ENCODE assay signal across 30 cellular contexts in the genomic region with DNA sequence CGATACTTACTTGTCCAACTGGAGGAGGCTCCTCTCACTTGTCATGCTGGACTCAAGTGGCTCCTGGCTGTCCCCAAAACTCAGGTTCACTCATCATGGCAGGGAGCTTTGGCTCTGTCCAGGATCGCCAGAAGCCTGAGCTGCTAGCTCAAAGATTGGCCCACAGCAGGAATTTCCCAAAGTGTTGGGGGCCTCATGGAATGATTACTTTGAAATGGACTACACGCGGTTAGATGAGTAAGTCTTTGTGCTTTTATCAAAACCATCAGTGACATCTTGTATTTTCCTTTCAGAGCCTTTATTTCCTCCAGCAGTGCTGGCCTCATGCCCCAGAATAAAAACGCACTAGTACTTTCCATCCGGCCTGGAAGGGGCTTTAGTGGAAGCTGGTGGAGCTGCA. TPM values are rescaled to one million over a fixed set of nuclear protein-coding genes. Genes with fewer than 3 reads are reported as not detected.
DNase-seq lines count a peak whose midpoint lies in the region; ATAC-seq, FAIRE-seq and TF ChIP-seq lines count a peak whose summit lies in the region.
"Had no signal": no experiment of that assay in that cellular context is flagged by ENCODE, and none has a peak within 500 bp of the region (broad histone marks: within the 10 kb centered on the region; RNA-seq: fewer than 3 reads in every experiment).

No MANE protein-coding gene starts in this region.

- ATAC-seq in HepG2: no peak
- ATAC-seq in right lobe of liver: no peak
- no peak for ATAC-seq in GM21723 (IDR thresholded peaks at IDR 0.05; ENCODE audit: unreplicated experiment)
- ATAC-seq in stimulated activated naive CD8-positive, alpha-beta T cell treated with anti-CD3 and anti-CD28 coated beads, Interleukin-15, amount 100 ng/mL, for 72 hours: no peak
- no peak for ATAC-seq in activated CD8-positive, alpha-beta T cell treated with anti-CD3 and anti-CD28 coated beads for 36 hours
- ATAC-seq: heart left ventricle, left cardiac atrium, psoas muscle had no signal

- H2BK120ac ChIP-seq in H1 (replicated peaks; ENCODE audit: low read depth, low read length): no peak overlapping the region

- H4K8ac ChIP-seq in H1 (ENCODE audit: extremely low read depth, insufficient read depth, low read length): no peak overlapping the region

- H3K79me1 ChIP-seq in H1 (ENCODE audit: low read depth, low read length): no peaks in the 10 kb centered on the region

- no peak overlapping the region for H3K4ac ChIP-seq in H1 (replicated peaks; ENCODE audit: insufficient read length, low read depth, low read length)

- TF ChIP-seq RAD21 in HepG2 (CRISPR knock-in tag; IDR thresholded peaks at IDR 0.05) (no peak), H1 (IDR thresholded peaks at IDR 0.05 in 1 of 2, conservative IDR thresholded peaks at IDR 0.05 in 1 of 2; ENCODE audit: low read depth in 2 of 2, low read length in 2 of 2) (no peak)

- in situ Hi-C loops in HepG2 (cut with HindIII; ENCODE audit: extremely low pct_ligation_motif_present, low pct_unique_long_range_greater_than_20kb): no loop called here

- H2AFZ ChIP-seq in HepG2 (ENCODE audit: low read length) (no peak overlapping the region), H1 (ENCODE audit: low read length) (no peak overlapping the region)

- H3K4me1 ChIP-seq in HepG2 (ENCODE audit: insufficient read depth, low read length) (peaks cover 22% of the 10 kb centered on the region), right lobe of liver (no peaks in the 10 kb centered on the region), H1 (replicated peaks in 1 of 4; ENCODE audit: control insufficient read depth in 3 of 4, insufficient read depth in 4 of 4, low read length in 3 of 4) (peaks cover 0 to 11% (median 7%) of the 10 kb centered on the region in 4 experiments; a peak in 5 of 7 replicates)
- H3K4me1 ChIP-seq: adrenal gland, BE2C, psoas muscle had no signal

- no peak overlapping the region for H2BK12ac ChIP-seq in H1 (ENCODE audit: low read depth, low read length)

- no peak overlapping the region for H4K5ac ChIP-seq in H1 (ENCODE audit: insufficient read length, low read depth, low read length)

- peaks cover 4% of the 10 kb centered on the region; the same call in 1 of the 2 replicates for H3K23me2 ChIP-seq in H1 (ENCODE audit: low read depth, low read length)

- DNase-seq in HepG2 (ENCODE audit: low spot score): peak; percentile 43
- no peak for DNase-seq in right lobe of liver
- DNase-seq in SW480 (ENCODE audit: low spot score): peak; percentile 28
- DNase-seq in H1 (ENCODE audit: low read depth in 1 of 2, low spot score in 2 of 2): no peak
- DNase-seq in stimulated activated naive CD8-positive, alpha-beta T cell treated with anti-CD3 and anti-CD28 coated beads, Interleukin-15, amount 100 ng/mL, for 72 hours: no peak
- no peak for DNase-seq in activated CD8-positive, alpha-beta T cell treated with anti-CD3 and anti-CD28 coated beads for 36 hours
- DNase-seq in activated T-helper 1 cell treated with anti-CD3 and anti-CD28 coated beads, Interleukin-12 subunit alpha, Interleukin-12 subunit beta, Interleukin-2, Interleukin-4 antibody, amounts not matched to agents 30 ng/mL and 10 ng/mL and 1 ng/mL, durations not matched to agents 14 hours and 24 hours and 36 hours (ENCODE audit: low spot score): no peak
- DNase-seq: activated CD4-positive, alpha-beta memory T cell treated with anti-CD3 and anti-CD28 coated beads, Interleukin-2, amount 10 ng/mL, durations not matched to agents 7 days and 5 days; activated CD4-positive, CD25-positive, alpha-beta regulatory T cell treated with anti-CD3 and anti-CD28 coated beads, Interleukin-2, amount 50 U/mL, for 72 hours; activated gamma-delta T cell treated with Interleukin-2 at 50 U/mL for 16 hours; adrenal gland; BE2C; caudate nucleus; COR-L47; left cardiac atrium; MM.1S; NCI-H1417 treated with DMSO at 0.1 percent for 48 hours; NCI-H2107; NCI-H446 treated with DMSO at 0.1 percent for 48 hours; OCI-M1; psoas muscle; SHP77; SW 1271; upper lobe of left lung had no signal

- POLR2A ChIA-PET in HepG2 (lab: Yijun Ruan, JAX): interaction anchor here (0.7 kb wide), 1 partner anchor 11 kb away, joined by 3 read pairs; no protein-coding TSS in a partner anchor
- POLR2A ChIA-PET in H1 (lab: Charles Lee; ENCODE audit: partially characterized antibody): interaction anchor here (1.0 kb wide), 1 partner anchor 70 kb away, joined by 3 read pairs; no protein-coding TSS in a partner anchor
- POLR2A ChIA-PET in activated CD8-positive, alpha-beta T cell treated with anti-CD3 and anti-CD28 coated beads for 36 hours (lab: Charles Lee): no interaction called here

- TF ChIP-seq POLR2A in HepG2 (IDR thresholded peaks at IDR 0.05; ENCODE audit: insufficient read depth in 1 of 2, low read depth in 2 of 2, low read length in 2 of 2) (no peak), right lobe of liver (IDR thresholded peaks at IDR 0.05) (no peak), H1 (IDR thresholded peaks at IDR 0.05; ENCODE audit: control extremely low read depth in 1 of 2, low read depth in 2 of 2, low read length in 2 of 2) (no peak)

- H4K91ac ChIP-seq in H1 (replicated peaks; ENCODE audit: insufficient read length, low read length): no peak overlapping the region

- H3K79me2 ChIP-seq in HepG2 (ENCODE audit: insufficient read depth, low read length) (no peaks in the 10 kb centered on the region), H1 (ENCODE audit: control insufficient read depth in 1 of 2, insufficient read depth in 2 of 2, low read length in 2 of 2) (no peaks in the 10 kb centered on the region)

- H3K18ac ChIP-seq in H1 (ENCODE audit: extremely low read depth, low read length): no peak overlapping the region

- H3K4me3 ChIP-seq in HepG2 (replicated peaks in 1 of 3; ENCODE audit: insufficient read depth in 1 of 3, low read depth in 2 of 3, low read length in 3 of 3) (no peak overlapping the region), right lobe of liver (no peak overlapping the region), H1 (ENCODE audit: extremely low read depth in 1 of 4, insufficient read depth in 2 of 4, low read depth in 3 of 4, low read length in 4 of 4) (no peak overlapping the region)
- H3K4me3 ChIP-seq: adrenal gland, heart left ventricle, psoas muscle, upper lobe of left lung had no signal

- TF ChIP-seq EP300 in HepG2 (IDR thresholded peaks at IDR 0.05; ENCODE audit: low read depth in 2 of 2, low read length in 2 of 2) (no peak), HepG2 (CRISPR knock-in tag; IDR thresholded peaks at IDR 0.05; ENCODE audit: borderline replicate concordance) (no peak), H1 (IDR thresholded peaks at IDR 0.05; ENCODE audit: borderline replicate concordance in 1 of 2, low read depth in 2 of 2, low read length in 2 of 2) (no peak)

- H3K56ac ChIP-seq in H1 (replicated peaks; ENCODE audit: insufficient read length, low read depth, low read length): no peak overlapping the region

- H2BK20ac ChIP-seq in H1 (ENCODE audit: low read length): no peak overlapping the region

- 0 out of 2 replicates have a peak overlapping the region, but pooled peaks have one; percentile 35 for H2BK15ac ChIP-seq in H1 (ENCODE audit: low read length)

- H3K9ac ChIP-seq in HepG2 (ENCODE audit: insufficient read depth, low read depth, low read length): no peak overlapping the region
- H3K9ac ChIP-seq in H1 (replicated peaks in 1 of 4; ENCODE audit: extremely low read depth in 1 of 4, low read depth in 3 of 4, low read length in 3 of 4): no peak overlapping the region

- H3K4me1 Mint-ChIP-seq in stimulated activated naive CD8-positive, alpha-beta T cell treated with anti-CD3 and anti-CD28 coated beads, Interleukin-15, amount 100 ng/mL, for 72 hours: no peaks in the 10 kb centered on the region
- no peaks in the 10 kb centered on the region for H3K4me1 Mint-ChIP-seq in activated CD8-positive, alpha-beta T cell treated with anti-CD3 and anti-CD28 coated beads for 36 hours (ENCODE audit: low read depth)
- H3K4me1 Mint-ChIP-seq in activated T-helper 1 cell treated with anti-CD3 and anti-CD28 coated beads, Interleukin-12 subunit alpha, Interleukin-12 subunit beta, Interleukin-2, Interleukin-4 antibody, amounts not matched to agents 30 ng/mL and 10 ng/mL and 1 ng/mL, durations not matched to agents 14 hours and 24 hours and 36 hours (ENCODE audit: low read depth): no peaks in the 10 kb centered on the region
- H3K4me1 Mint-ChIP-seq: activated CD4-positive, alpha-beta memory T cell treated with anti-CD3 and anti-CD28 coated beads, Interleukin-2, amount 10 ng/mL, durations not matched to agents 7 days and 5 days had no signal

- H3K36me3 ChIP-seq in HepG2 (replicated peaks in 1 of 2; ENCODE audit: control insufficient read depth in 1 of 2, insufficient read depth in 2 of 2, low read length in 2 of 2) (no peaks in the 10 kb centered on the region), right lobe of liver (no peaks in the 10 kb centered on the region), H1 (ENCODE audit: control insufficient read depth in 2 of 4, insufficient read depth in 4 of 4, low read length in 3 of 4) (no peaks in the 10 kb centered on the region)
- H3K36me3 ChIP-seq: adrenal gland, BE2C, heart left ventricle, neutrophil, upper lobe of left lung had no signal

- BruUV-seq in HepG2 (replicated peaks; lab: Mats Ljungman, UMichigan): no TSS peak

- intact Hi-C loops in HepG2 (cut with micrococcal nuclease; ENCODE audit: unreplicated experiment): no loop called here
- intact Hi-C loops in right lobe of liver (cut with DNase I): no loop called here
- intact Hi-C loops in activated CD8-positive, alpha-beta T cell treated with anti-CD3 and anti-CD28 coated beads for 36 hours (cut with micrococcal nuclease): no loop called here
- intact Hi-C loops in activated T-helper 1 cell treated with anti-CD3 and anti-CD28 coated beads, Interleukin-12 subunit alpha, Interleukin-12 subunit beta, Interleukin-2, Interleukin-4 antibody, amounts not matched to agents 30 ng/mL and 10 ng/mL and 1 ng/mL, durations not matched to agents 14 hours and 24 hours and 36 hours (cut with micrococcal nuclease): no loop called here

- CTCF ChIA-PET in HepG2 (lab: Yijun Ruan, JAX; ENCODE audit: low intra/inter-chr PET ratio, low total read pairs) (no interaction called here), H1 (lab: Charles Lee; ENCODE audit: partially characterized antibody) (interaction anchor here (0.9 to 2.8 kb wide), 4 partner anchors 15 to 113 kb away, joined by 3 to 13 read pairs (median 6); no protein-coding TSS in a partner anchor)
- CTCF ChIA-PET in activated CD8-positive, alpha-beta T cell treated with anti-CD3 and anti-CD28 coated beads for 36 hours (lab: Charles Lee): interaction anchor here (3.0 kb wide), 1 partner anchor 113 kb away, joined by 13 read pairs; no protein-coding TSS in a partner anchor

- H3K4me2 ChIP-seq in HepG2 (ENCODE audit: low read depth, low read length): no peak overlapping the region; the same call in 1 of the 2 replicates
- H3K4me2 ChIP-seq in H1 (ENCODE audit: insufficient read depth in 1 of 2, low read depth in 2 of 2, low read length in 2 of 2): no peak overlapping the region

- peaks cover 39% of the 10 kb centered on the region for H3K27me3 Mint-ChIP-seq in stimulated activated naive CD8-positive, alpha-beta T cell treated with anti-CD3 and anti-CD28 coated beads, Interleukin-15, amount 100 ng/mL, for 72 hours
- H3K27me3 Mint-ChIP-seq in activated CD8-positive, alpha-beta T cell treated with anti-CD3 and anti-CD28 coated beads for 36 hours: peaks cover 16% of the 10 kb centered on the region
- H3K27me3 Mint-ChIP-seq in activated T-helper 1 cell treated with anti-CD3 and anti-CD28 coated beads, Interleukin-12 subunit alpha, Interleukin-12 subunit beta, Interleukin-2, Interleukin-4 antibody, amounts not matched to agents 30 ng/mL and 10 ng/mL and 1 ng/mL, durations not matched to agents 14 hours and 24 hours and 36 hours (ENCODE audit: insufficient read depth): peaks cover 25% of the 10 kb centered on the region

- no peak overlapping the region for H3K27ac ChIP-seq in HepG2 (ENCODE audit: extremely low read length, insufficient read depth, low read length)
- H3K27ac ChIP-seq in right lobe of liver: no peak overlapping the region
- no peak overlapping the region for H3K27ac ChIP-seq in H1 (ENCODE audit: low read depth, low read length)
- H3K27ac ChIP-seq: adrenal gland, heart left ventricle, neutrophil, psoas muscle, upper lobe of left lung had no signal

- FAIRE-seq in HepG2 (lab: Jason Lieb, UNC): peak; percentile 12
- FAIRE-seq in H1 (lab: Jason Lieb, UNC): no peak
- FAIRE-seq: A204.1, endometrium, GM12891 had no signal

- H3K27ac Mint-ChIP-seq in stimulated activated naive CD8-positive, alpha-beta T cell treated with anti-CD3 and anti-CD28 coated beads, Interleukin-15, amount 100 ng/mL, for 72 hours: no peak overlapping the region
- H3K27ac Mint-ChIP-seq in activated CD8-positive, alpha-beta T cell treated with anti-CD3 and anti-CD28 coated beads for 36 hours: no peak overlapping the region
- H3K27ac Mint-ChIP-seq in activated T-helper 1 cell treated with anti-CD3 and anti-CD28 coated beads, Interleukin-12 subunit alpha, Interleukin-12 subunit beta, Interleukin-2, Interleukin-4 antibody, amounts not matched to agents 30 ng/mL and 10 ng/mL and 1 ng/mL, durations not matched to agents 14 hours and 24 hours and 36 hours: no peak overlapping the region
- H3K27ac Mint-ChIP-seq: activated CD4-positive, alpha-beta memory T cell treated with anti-CD3 and anti-CD28 coated beads, Interleukin-2, amount 10 ng/mL, durations not matched to agents 7 days and 5 days had no signal

- H4K20me1 ChIP-seq in HepG2 (ENCODE audit: insufficient read depth, low read length): no peaks in the 10 kb centered on the region
- H4K20me1 ChIP-seq in H1 (replicated peaks in 1 of 2; ENCODE audit: control insufficient read depth in 1 of 2, insufficient read depth in 2 of 2, low read length in 2 of 2): no peaks in the 10 kb centered on the region

- H3K9me3 ChIP-seq in HepG2 (ENCODE audit: low read length) (no peaks in the 10 kb centered on the region), right lobe of liver (no peaks in the 10 kb centered on the region), H1 (ENCODE audit: insufficient read depth in 2 of 2, low read depth in 1 of 2, low read length in 1 of 2) (no peaks in the 10 kb centered on the region)
- H3K9me3 ChIP-seq: adrenal gland, BE2C, heart left ventricle, neutrophil, psoas muscle, upper lobe of left lung had no signal

- H3K36me3 Mint-ChIP-seq in activated CD8-positive, alpha-beta T cell treated with anti-CD3 and anti-CD28 coated beads for 36 hours (ENCODE audit: low read depth): no peaks in the 10 kb centered on the region
- H3K36me3 Mint-ChIP-seq in activated T-helper 1 cell treated with anti-CD3 and anti-CD28 coated beads, Interleukin-12 subunit alpha, Interleukin-12 subunit beta, Interleukin-2, Interleukin-4 antibody, amounts not matched to agents 30 ng/mL and 10 ng/mL and 1 ng/mL, durations not matched to agents 14 hours and 24 hours and 36 hours (ENCODE audit: low read depth): no peaks in the 10 kb centered on the region

- H3K14ac ChIP-seq in H1 (ENCODE audit: insufficient read length): no peak overlapping the region

- WGBS in HepG2 (ENCODE audit: low lambda C conversion rate): 17% methylated on average over 4 of the region's 6 CpGs
- WGBS in right lobe of liver (ENCODE audit: insufficient coverage, low coverage, low lambda C conversion rate, missing lambda C conversion rate): 53% methylated on average over 5 of the region's 6 CpGs
- WGBS in H1 (ENCODE audit: extremely low coverage in 1 of 2, insufficient coverage in 1 of 2, insufficient read length in 1 of 2, insufficient replicate concordance in 2 of 2, low coverage in 1 of 2, low lambda C conversion rate in 2 of 2, missing lambda C conversion rate in 1 of 2), 2 experiments: 91% methylated on average over 6 of the region's 6 CpGs; no CpG with 5 or more reads in 1 of the 2 experiments

- no peak overlapping the region for H2BK5ac ChIP-seq in H1 (ENCODE audit: low read depth, low read length)

- H3K23ac ChIP-seq in H1 (ENCODE audit: insufficient read length): no peak overlapping the region

- H3K4me3 Mint-ChIP-seq in stimulated activated naive CD8-positive, alpha-beta T cell treated with anti-CD3 and anti-CD28 coated beads, Interleukin-15, amount 100 ng/mL, for 72 hours: no peak overlapping the region
- H3K4me3 Mint-ChIP-seq in activated CD8-positive, alpha-beta T cell treated with anti-CD3 and anti-CD28 coated beads for 36 hours: no peak overlapping the region
- H3K4me3 Mint-ChIP-seq in activated T-helper 1 cell treated with anti-CD3 and anti-CD28 coated beads, Interleukin-12 subunit alpha, Interleukin-12 subunit beta, Interleukin-2, Interleukin-4 antibody, amounts not matched to agents 30 ng/mL and 10 ng/mL and 1 ng/mL, durations not matched to agents 14 hours and 24 hours and 36 hours: no peak overlapping the region
- H3K4me3 Mint-ChIP-seq: activated CD4-positive, alpha-beta memory T cell treated with anti-CD3 and anti-CD28 coated beads, Interleukin-2, amount 10 ng/mL, durations not matched to agents 7 days and 5 days had no signal

- no peak overlapping the region for H2AK5ac ChIP-seq in H1 (ENCODE audit: low read depth, low read length)

- H3K9me3 Mint-ChIP-seq in stimulated activated naive CD8-positive, alpha-beta T cell treated with anti-CD3 and anti-CD28 coated beads, Interleukin-15, amount 100 ng/mL, for 72 hours: no peaks in the 10 kb centered on the region
- H3K9me3 Mint-ChIP-seq in activated CD8-positive, alpha-beta T cell treated with anti-CD3 and anti-CD28 coated beads for 36 hours: no peaks in the 10 kb centered on the region
- no peaks in the 10 kb centered on the region for H3K9me3 Mint-ChIP-seq in activated T-helper 1 cell treated with anti-CD3 and anti-CD28 coated beads, Interleukin-12 subunit alpha, Interleukin-12 subunit beta, Interleukin-2, Interleukin-4 antibody, amounts not matched to agents 30 ng/mL and 10 ng/mL and 1 ng/mL, durations not matched to agents 14 hours and 24 hours and 36 hours
- H3K9me3 Mint-ChIP-seq: activated CD4-positive, alpha-beta memory T cell treated with anti-CD3 and anti-CD28 coated beads, Interleukin-2, amount 10 ng/mL, durations not matched to agents 7 days and 5 days had no signal

- H3K27me3 ChIP-seq in HepG2 (ENCODE audit: control insufficient read depth in 1 of 2, insufficient read depth in 2 of 2, low read length in 2 of 2) (peaks cover 11 to 84% of the 10 kb centered on the region in 2 experiments; a peak in 3 of 5 replicates), right lobe of liver (no peaks in the 10 kb centered on the region), H1 (replicated peaks in 1 of 4; ENCODE audit: control insufficient read depth in 3 of 4, extremely low read depth in 1 of 4, insufficient read depth in 3 of 4, low read length in 3 of 4) (peaks cover 0 to 8% (median 0%) of the 10 kb centered on the region in 4 experiments; a peak in 3 of 7 replicates)
- H3K27me3 ChIP-seq: BE2C had no signal

- TF ChIP-seq CTCF in HepG2 (CRISPR knock-in tag; IDR thresholded peaks at IDR 0.05) (no peak), right lobe of liver (IDR thresholded peaks at IDR 0.05) (no peak), H1 (IDR thresholded peaks at IDR 0.05; ENCODE audit: control extremely low read depth in 1 of 3, insufficient read depth in 1 of 3, low read depth in 1 of 3, low read length in 3 of 3) (no peak)
- no peak for TF ChIP-seq CTCF in activated CD8-positive, alpha-beta T cell treated with anti-CD3 and anti-CD28 coated beads for 36 hours (IDR thresholded peaks at IDR 0.05)

RNA-seq across cellular contexts. Expression of a gene that starts 29.2 kb away (rescaled TPM):
- total RNA-seq in HepG2 (2016; rRNA removed; fragmentation: Illumina TruSeq; extraction: Trizol) (515 and 623 TPM in 2 replicates), right lobe of liver (100 to 1,000 TPM in 5 of 6 experiments, 10 to 100 TPM in 1; 88.5 to 131 (median 102) TPM)
- 133 and 145 TPM in 2 replicates for total RNA-seq in HepG2 (2016; cell fraction: cytosol; rRNA removed; fragmentation: Illumina TruSeq; extraction: Trizol; ENCODE audit: low read depth)
- total RNA-seq in HepG2 (2016; cell fraction: insoluble cytoplasmic fraction; rRNA removed; fragmentation: Illumina TruSeq; extraction: Trizol): 510 and 641 TPM in 2 replicates
- 238 and 242 TPM in 2 replicates for total RNA-seq in HepG2 (2016; cell fraction: membrane; rRNA removed; fragmentation: Illumina TruSeq; extraction: Trizol)
- total RNA-seq in HepG2 (2016; cell fraction: nucleus; rRNA removed; fragmentation: Illumina TruSeq; extraction: Trizol): 214 and 243 TPM in 2 replicates
- polyA plus RNA-seq in HepG2 (2011; rRNA removed) (688 and 721 TPM in 2 replicates), H1 (2011; rRNA removed) (419 and 597 TPM in 2 replicates)
- 568 and 609 TPM in 2 replicates for polyA plus RNA-seq in HepG2 (2011; cell fraction: cytosol; rRNA removed)
- 175 and 197 TPM in 2 replicates for polyA plus RNA-seq in HepG2 (2011; cell fraction: nucleus; rRNA removed)
- polyA plus RNA-seq in HepG2 (2012): 461 and 478 TPM in 2 replicates
- polyA plus RNA-seq in HepG2 (2016; cell fraction: cytosol; fragmentation: Illumina TruSeq; extraction: Trizol; ENCODE audit: low read depth): 175 and 189 TPM in 2 replicates
- polyA plus RNA-seq in HepG2 (2016; cell fraction: insoluble cytoplasmic fraction; fragmentation: Illumina TruSeq; extraction: Trizol; ENCODE audit: low read depth): 675 and 689 TPM in 2 replicates
- polyA plus RNA-seq in HepG2 (2016; cell fraction: membrane; fragmentation: Illumina TruSeq; extraction: Trizol; ENCODE audit: low read depth): 218 and 222 TPM in 2 replicates
- polyA plus RNA-seq in HepG2 (2016; cell fraction: nucleus; fragmentation: Illumina TruSeq; extraction: Trizol; ENCODE audit: insufficient read depth, low read depth): 412 and 415 TPM in 2 replicates
- polyA minus RNA-seq in HepG2 (2011; rRNA and poly(A)+ RNA removed; ENCODE audit: low replicate concordance): 950 and 1,090 TPM in 2 replicates
- 133 and 158 TPM in 2 replicates for polyA minus RNA-seq in HepG2 (2011; cell fraction: cytosol; rRNA and poly(A)+ RNA removed)
- 74.5 and 93.1 TPM in 2 replicates for polyA minus RNA-seq in HepG2 (2011; cell fraction: nucleus; rRNA and poly(A)+ RNA removed)
- total RNA-seq in H1 (2021; fragmentation: NEBNext Ultra II Directional; extraction: Animal tissue kit (Norgen Biotek cat#: 25700)): 386 and 401 TPM in 2 replicates
- 510 TPM for polyA plus RNA-seq in H1 (2011; cell fraction: cytosol; rRNA removed)
- polyA plus RNA-seq in H1 (2011; cell fraction: nucleus; rRNA removed): 402 TPM
- polyA plus RNA-seq in H1 (2012, experiment 1 of 2): 394 to 508 TPM (median 469 TPM) in 4 replicates
- 401 TPM for polyA plus RNA-seq in H1 (2012, experiment 2 of 2)
- 170 TPM for polyA plus RNA-seq in H1 (2013, experiment 1 of 2)
- 179 TPM for polyA plus RNA-seq in H1 (2013, experiment 2 of 2)
- polyA minus RNA-seq in H1 (2011; rRNA and poly(A)+ RNA removed): 690 and 757 TPM in 2 replicates
- polyA minus RNA-seq in H1 (2011; cell fraction: cytosol; rRNA and poly(A)+ RNA removed): 130 TPM
- polyA minus RNA-seq in H1 (2011; cell fraction: nucleus; rRNA and poly(A)+ RNA removed): 90.2 TPM
- 100 to 1,000 TPM; 363 to 381 TPM for total RNA-seq in activated CD8-positive, alpha-beta T cell treated with anti-CD3 and anti-CD28 coated beads for 36 hours
- total RNA-seq in activated T-helper 1 cell treated with anti-CD3 and anti-CD28 coated beads, Interleukin-12 subunit alpha, Interleukin-12 subunit beta, Interleukin-2, Interleukin-4 antibody, amounts not matched to agents 30 ng/mL and 10 ng/mL and 1 ng/mL, durations not matched to agents 14 hours and 24 hours and 36 hours: 395 and 401 TPM in 2 replicates

RNA-seq across cellular contexts. Expression of a gene that starts 51.2 kb away (rescaled TPM):
- total RNA-seq in HepG2 (2016; rRNA removed; fragmentation: Illumina TruSeq; extraction: Trizol) (0.41 and 1.1 TPM in 2 replicates), right lobe of liver (1 to 10 TPM; 3.1 to 9.4 (median 6.8) TPM)
- 0.10 TPM in 1 of 2 replicates, not detected in the other for total RNA-seq in HepG2 (2016; cell fraction: cytosol; rRNA removed; fragmentation: Illumina TruSeq; extraction: Trizol; ENCODE audit: low read depth)
- 0.30 and 1.4 TPM in 2 replicates for total RNA-seq in HepG2 (2016; cell fraction: insoluble cytoplasmic fraction; rRNA removed; fragmentation: Illumina TruSeq; extraction: Trizol)
- 0.21 and 0.40 TPM in 2 replicates for total RNA-seq in HepG2 (2016; cell fraction: membrane; rRNA removed; fragmentation: Illumina TruSeq; extraction: Trizol)
- 1.3 and 1.6 TPM in 2 replicates for total RNA-seq in HepG2 (2016; cell fraction: nucleus; rRNA removed; fragmentation: Illumina TruSeq; extraction: Trizol)
- polyA plus RNA-seq in HepG2 (2011; rRNA removed) (1.8 and 2.7 TPM in 2 replicates), H1 (2011; rRNA removed) (10.3 and 19.4 TPM in 2 replicates)
- 1.9 and 2.8 TPM in 2 replicates for polyA plus RNA-seq in HepG2 (2011; cell fraction: cytosol; rRNA removed)
- polyA plus RNA-seq in HepG2 (2011; cell fraction: nucleus; rRNA removed): 1.5 and 2.5 TPM in 2 replicates
- polyA plus RNA-seq in HepG2 (2012): 0.27 and 1.0 TPM in 2 replicates
- polyA plus RNA-seq in HepG2 (2016; cell fraction: cytosol; fragmentation: Illumina TruSeq; extraction: Trizol; ENCODE audit: low read depth): 0.11 and 0.15 TPM in 2 replicates
- polyA plus RNA-seq in HepG2 (2016; cell fraction: insoluble cytoplasmic fraction; fragmentation: Illumina TruSeq; extraction: Trizol; ENCODE audit: low read depth): 0.46 and 0.72 TPM in 2 replicates
- 0.15 and 0.29 TPM in 2 replicates for polyA plus RNA-seq in HepG2 (2016; cell fraction: membrane; fragmentation: Illumina TruSeq; extraction: Trizol; ENCODE audit: low read depth)
- polyA plus RNA-seq in HepG2 (2016; cell fraction: nucleus; fragmentation: Illumina TruSeq; extraction: Trizol; ENCODE audit: insufficient read depth, low read depth): 4.1 and 4.2 TPM in 2 replicates
- 0.07 and 4.0 TPM in 2 replicates for polyA minus RNA-seq in HepG2 (2011; rRNA and poly(A)+ RNA removed; ENCODE audit: low replicate concordance)
- 1.2 and 1.3 TPM in 2 replicates for polyA minus RNA-seq in HepG2 (2011; cell fraction: cytosol; rRNA and poly(A)+ RNA removed)
- polyA minus RNA-seq in HepG2 (2011; cell fraction: nucleus; rRNA and poly(A)+ RNA removed): 0.39 and 0.62 TPM in 2 replicates
- 8.1 TPM in 2 replicates for total RNA-seq in H1 (2021; fragmentation: NEBNext Ultra II Directional; extraction: Animal tissue kit (Norgen Biotek cat#: 25700))
- 13.8 TPM for polyA plus RNA-seq in H1 (2011; cell fraction: cytosol; rRNA removed)
- 13.1 TPM for polyA plus RNA-seq in H1 (2011; cell fraction: nucleus; rRNA removed)
- 5.7 to 12.2 TPM (median 10.3 TPM) in 4 replicates for polyA plus RNA-seq in H1 (2012, experiment 1 of 2)
- polyA plus RNA-seq in H1 (2012, experiment 2 of 2): 8.0 TPM
- 13.1 TPM for polyA plus RNA-seq in H1 (2013, experiment 1 of 2)
- polyA plus RNA-seq in H1 (2013, experiment 2 of 2): 13.5 TPM
- 4.4 and 5.9 TPM in 2 replicates for polyA minus RNA-seq in H1 (2011; rRNA and poly(A)+ RNA removed)
- polyA minus RNA-seq in H1 (2011; cell fraction: cytosol; rRNA and poly(A)+ RNA removed): 4.4 TPM
- 5.5 TPM for polyA minus RNA-seq in H1 (2011; cell fraction: nucleus; rRNA and poly(A)+ RNA removed)
- total RNA-seq in activated CD8-positive, alpha-beta T cell treated with anti-CD3 and anti-CD28 coated beads for 36 hours: under 1 TPM in 1 of 2 experiments, not detected in 1; 0.09 TPM
- total RNA-seq in activated T-helper 1 cell treated with anti-CD3 and anti-CD28 coated beads, Interleukin-12 subunit alpha, Interleukin-12 subunit beta, Interleukin-2, Interleukin-4 antibody, amounts not matched to agents 30 ng/mL and 10 ng/mL and 1 ng/mL, durations not matched to agents 14 hours and 24 hours and 36 hours: 0.13 and 0.20 TPM in 2 replicates

Comparison
In these comparisons a context has a peak if more than half of its experiments do, and no peak if none do; other contexts are left out.
1. DNase-seq: peak in HepG2 (single experiment) and SW480 (single experiment); none in right lobe of liver (0 of 3), H1 (0 of 2), stimulated activated naive CD8-positive, alpha-beta T cell treated with anti-CD3 and anti-CD28 coated beads, Interleukin-15, amount 100 ng/mL, for 72 hours (0 of 2), activated CD8-positive, alpha-beta T cell treated with anti-CD3 and anti-CD28 coated beads for 36 hours (single experiment) and activated T-helper 1 cell treated with anti-CD3 and anti-CD28 coated beads, Interleukin-12 subunit alpha, Interleukin-12 subunit beta, Interleukin-2, Interleukin-4 antibody, amounts not matched to agents 30 ng/mL and 10 ng/mL and 1 ng/mL, durations not matched to agents 14 hours and 24 hours and 36 hours (single experiment).